Comparison of ENCODE assay signal across 17 cellular contexts in genomic region chr9:24434183-24434582, GRCh38.
A peak's percentile ranks its signal among the peaks of the same experiment; 100 is the strongest.
DNase-seq lines count a peak whose midpoint lies in the region; ATAC-seq, FAIRE-seq and TF ChIP-seq lines count a peak whose summit lies in the region.
"Had no signal": no experiment of that assay in that cellular context is flagged by ENCODE, and none has a peak within 500 bp of the region (broad histone marks: within the 10 kb centered on the region; RNA-seq: fewer than 3 reads in every experiment).

No MANE protein-coding gene starts in this region.

- H3K27me3 ChIP-seq in astrocyte (ENCODE audit: insufficient read depth, low read length) (no peaks in the 10 kb centered on the region), hepatocyte (no peaks in the 10 kb centered on the region)

- H3K36me3 Mint-ChIP-seq in astrocyte (ENCODE audit: low read depth, unreplicated experiment), result no peaks in the 10 kb centered on the region
- H3K36me3 Mint-ChIP-seq: CD4-positive, alpha-beta memory T cell had no signal

- H3K4me1 Mint-ChIP-seq in astrocyte (ENCODE audit: low read depth, unreplicated experiment), result peaks cover 12% of the 10 kb centered on the region
- H3K4me1 Mint-ChIP-seq: CD4-positive, alpha-beta memory T cell had no signal

- no peak overlapping the region for H3K9ac ChIP-seq in astrocyte (ENCODE audit: low read length)
- H3K9ac ChIP-seq: GM23248 had no signal

- H2AFZ ChIP-seq in astrocyte (ENCODE audit: low read depth, low read length) (no peak overlapping the region), hepatocyte (no peak overlapping the region)
- H2AFZ ChIP-seq: GM23248 had no signal

- TF ChIP-seq CTCF in astrocyte (IDR thresholded peaks at IDR 0.05; ENCODE audit: insufficient read depth, low read depth, low read length) (no peak), epithelial cell of esophagus (IDR thresholded peaks at IDR 0.05; ENCODE audit: insufficient read depth, low read depth, low read length, missing control alignments) (no peak), hepatocyte (IDR thresholded peaks at IDR 0.05; ENCODE audit: poor library complexity) (no peak)

- H3K4me2 ChIP-seq in astrocyte (ENCODE audit: low read length), result no peak overlapping the region
- no peak overlapping the region for H3K4me2 ChIP-seq in hepatocyte

- no peak overlapping the region for H3K4me3 Mint-ChIP-seq in astrocyte (ENCODE audit: unreplicated experiment)
- H3K4me3 Mint-ChIP-seq: CD4-positive, alpha-beta memory T cell; HFFc6 had no signal

- no peaks in the 10 kb centered on the region for H3K9me2 ChIP-seq in hepatocyte (replicated peaks; ENCODE audit: insufficient read depth)

- 77% methylated on average over 1 of the region's 1 CpG for WGBS in hepatocyte (ENCODE audit: low lambda C conversion rate, missing lambda C conversion rate)

- H3K27ac ChIP-seq in astrocyte (ENCODE audit: low read depth, low read length) (no peak overlapping the region), hepatocyte (no peak overlapping the region)
- H3K27ac ChIP-seq: GM23248 had no signal

- H3K9me3 ChIP-seq in astrocyte (ENCODE audit: insufficient read depth, low read depth, low read length) (no peaks in the 10 kb centered on the region), hepatocyte (ENCODE audit: low read depth) (no peaks in the 10 kb centered on the region)
- H3K9me3 ChIP-seq: Caco-2, HAP-1 had no signal

- H3K4me1 ChIP-seq in astrocyte (ENCODE audit: insufficient read depth, low read length), result no peaks in the 10 kb centered on the region
- no peaks in the 10 kb centered on the region for H3K4me1 ChIP-seq in hepatocyte (ENCODE audit: insufficient read depth)
- H3K4me1 ChIP-seq: Caco-2, HAP-1 had no signal

- no peaks in the 10 kb centered on the region for H4K20me1 ChIP-seq in astrocyte (ENCODE audit: insufficient read depth, low read length)
- no peaks in the 10 kb centered on the region for H4K20me1 ChIP-seq in hepatocyte (ENCODE audit: insufficient read depth, poor library complexity, severe bottlenecking)

- H3K36me3 ChIP-seq in astrocyte (ENCODE audit: insufficient read depth, low read length) (no peaks in the 10 kb centered on the region), hepatocyte (replicated peaks; ENCODE audit: insufficient read depth, low read depth) (no peaks in the 10 kb centered on the region)
- H3K36me3 ChIP-seq: HAP-1 had no signal

- no peak for ATAC-seq in HG03442 (IDR thresholded peaks at IDR 0.05; ENCODE audit: unreplicated experiment)

- H3K9me3 Mint-ChIP-seq in astrocyte (ENCODE audit: unreplicated experiment), result peaks cover 5% of the 10 kb centered on the region

- DNase-seq in NCI-H69 (lab: John Stamatoyannopoulos, UW), result peak; percentile 8
- DNase-seq in astrocyte (ENCODE audit: low read depth), result no peak
- peak; percentile 58 for DNase-seq in epithelial cell of esophagus (ENCODE audit: low read depth)
- DNase-seq in GM12892 (ENCODE audit: insufficient read length), result no peak
- DNase-seq in hepatocyte (ENCODE audit: low spot score), result no peak
- DNase-seq: C1 segment of cervical spinal cord; Caco-2; CD4-positive, alpha-beta memory T cell; DMS153; DND-41; GM23248; HFFc6 had no signal

- H3K27ac Mint-ChIP-seq in astrocyte (ENCODE audit: unreplicated experiment), result peak overlapping the region; percentile 15
- H3K27ac Mint-ChIP-seq: CD4-positive, alpha-beta memory T cell; HFFc6 had no signal

- no peak overlapping the region for H3K4me3 ChIP-seq in astrocyte (ENCODE audit: insufficient read depth, low read depth, low read length)
- no peak overlapping the region for H3K4me3 ChIP-seq in epithelial cell of esophagus (ENCODE audit: low read length)
- H3K4me3 ChIP-seq in hepatocyte, result no peak overlapping the region
- H3K4me3 ChIP-seq: GM23248, HAP-1 had no signal

- H3K79me2 ChIP-seq in astrocyte (ENCODE audit: insufficient read depth, low read length) (no peaks in the 10 kb centered on the region), hepatocyte (no peaks in the 10 kb centered on the region)

- no peak for TF ChIP-seq POLR2A in GM12892 (IDR thresholded peaks at IDR 0.05; ENCODE audit: low read depth, low read length)

- no peaks in the 10 kb centered on the region for H3K27me3 Mint-ChIP-seq in astrocyte (ENCODE audit: low read depth, unreplicated experiment)
- H3K27me3 Mint-ChIP-seq: CD4-positive, alpha-beta memory T cell had no signal

- FAIRE-seq in astrocyte (lab: Jason Lieb, UNC) (no peak), GM12892 (lab: Jason Lieb, UNC) (no peak)
- FAIRE-seq: G401.6, GM19239, H54 had no signal

Comparison
In these comparisons a context has a peak if more than half of its experiments do, and no peak if none do; other contexts are left out.
1. DNase-seq: peak in NCI-H69 (single experiment) and epithelial cell of esophagus (single experiment); none in astrocyte (single experiment), GM12892 (single experiment) and hepatocyte (single experiment).